21 cellular contexts compared by ENCODE assay signal in the genomic region with DNA sequence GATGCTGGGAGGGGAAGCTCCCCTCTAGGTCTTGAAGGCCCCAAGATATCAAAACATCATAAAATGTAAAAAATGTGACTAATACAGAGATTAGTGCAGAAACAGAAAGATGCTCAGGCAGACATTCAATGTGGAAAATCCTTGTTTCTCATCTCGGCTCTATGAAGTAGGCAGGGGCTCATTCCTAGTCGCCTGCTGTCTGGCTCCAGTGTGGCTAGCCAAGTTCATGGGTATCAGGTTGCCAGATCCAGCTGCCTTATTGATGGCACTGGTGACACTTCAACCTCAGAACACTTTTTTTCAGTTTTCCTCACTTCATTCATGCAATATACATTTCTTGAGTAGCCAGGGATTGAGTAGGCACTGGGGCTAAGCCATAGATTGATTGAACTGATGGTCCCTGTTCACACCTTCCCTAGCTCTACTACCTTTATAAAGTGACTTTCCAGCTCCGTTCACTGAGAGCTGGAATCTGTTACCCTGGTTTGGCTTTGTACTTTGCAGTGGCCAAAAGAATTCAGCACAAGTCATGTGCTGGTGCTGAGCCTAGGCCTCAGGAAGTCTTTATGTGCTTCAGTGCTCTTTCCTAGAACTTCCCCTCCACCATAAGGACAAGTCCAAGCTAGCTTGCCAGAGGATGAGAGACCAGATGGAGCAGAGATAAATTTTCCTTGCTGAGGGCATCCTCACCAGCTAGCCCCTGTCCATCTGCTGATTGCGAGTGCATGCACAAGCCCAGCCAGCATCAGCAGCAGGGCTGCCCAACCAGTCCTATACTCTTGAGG.
"Had no signal": no experiment of that assay in that cellular context is flagged by ENCODE, and none has a peak within 500 bp of the region (broad histone marks: within the 10 kb centered on the region; RNA-seq: fewer than 3 reads in every experiment).

No MANE protein-coding gene starts in this region.

- DNase-seq: dorsolateral prefrontal cortex; effector CD8-positive, alpha-beta T cell; foreskin melanocyte; head of caudate nucleus; kidney; left cardiac atrium; left ventricle myocardium superior; mesenchymal stem cell; midbrain; naive thymus-derived CD4-positive, alpha-beta T cell; nucleus accumbens; ovary; stimulated activated CD4-positive, alpha-beta T cell treated with anti-CD3 and anti-CD28 coated beads, Interleukin-2, amount 100 ng/mL, for 48 hours; stimulated activated naive CD4-positive, alpha-beta T cell treated with Interleukin-2 at 50 U/mL for 16 hours; trophoblast cell had no signal

- H3K27me3 ChIP-seq: dorsolateral prefrontal cortex, hepatocyte, neural progenitor cell, ovary, right atrium auricular region had no signal

- H3K9ac ChIP-seq: neural progenitor cell had no signal

- H3K4me2 ChIP-seq: hepatocyte, neural progenitor cell, smooth muscle cell had no signal

- H3K4me3 ChIP-seq: coronary artery, dorsolateral prefrontal cortex, hepatocyte, lung, neural progenitor cell, ovary, right atrium auricular region, smooth muscle cell had no signal

- H3K36me3 ChIP-seq: neural progenitor cell, ovary, right atrium auricular region had no signal

- H3K4me1 ChIP-seq: right atrium auricular region had no signal

- H2AFZ ChIP-seq: hepatocyte, neural progenitor cell had no signal

- H3K79me2 ChIP-seq: hepatocyte had no signal

- H3K9me3 ChIP-seq: ovary, right atrium auricular region had no signal

- H3K27ac ChIP-seq: coronary artery, dorsolateral prefrontal cortex, hepatocyte, neural progenitor cell, ovary, right atrium auricular region had no signal

- ATAC-seq: left cardiac atrium; left ventricle myocardium superior; naive thymus-derived CD4-positive, alpha-beta T cell had no signal
